In the genomic region with DNA sequence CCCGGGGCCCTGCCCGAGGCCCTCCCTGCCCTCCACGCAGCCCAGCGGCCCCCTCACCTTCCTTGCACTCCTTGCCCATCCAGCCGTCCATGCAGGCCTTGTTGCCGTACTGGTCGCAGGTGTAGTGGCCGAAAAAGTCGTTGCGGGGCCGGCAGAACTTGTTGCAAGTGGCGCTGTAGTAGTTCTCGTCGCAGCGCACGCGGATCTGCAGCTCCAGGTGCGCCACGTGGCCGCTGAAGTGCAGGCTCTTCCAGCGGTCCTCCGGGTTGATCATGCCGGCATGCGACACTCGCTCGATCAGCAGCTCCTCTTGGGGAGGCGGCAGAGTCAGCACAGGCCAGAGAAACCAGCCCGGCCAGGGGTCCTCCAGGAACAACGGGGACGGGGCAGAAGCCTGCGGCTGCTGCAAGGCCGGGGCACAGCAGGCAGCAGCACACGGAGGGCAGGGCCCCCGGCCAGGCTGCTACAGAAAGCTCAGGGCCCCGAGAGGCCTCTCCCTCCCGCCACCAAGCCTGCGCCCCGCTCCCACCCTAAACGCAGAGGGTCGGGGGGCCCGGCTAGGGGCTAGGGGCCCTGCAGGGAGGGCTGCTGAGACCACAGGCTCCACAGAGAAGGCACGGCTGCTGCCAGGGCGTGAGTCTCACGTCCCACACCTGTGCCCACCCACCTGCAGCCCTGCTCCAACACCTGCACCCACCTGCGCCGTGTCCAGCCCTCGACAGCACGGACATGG, we compare ENCODE assay signal across 18 cellular contexts.
"Had no signal": no experiment of that assay in that cellular context is flagged by ENCODE, and none has a peak within 500 bp of the region (broad histone marks: within the 10 kb centered on the region; RNA-seq: fewer than 3 reads in every experiment).

No MANE protein-coding gene starts in this region.

- H3K27ac Mint-ChIP-seq: immature natural killer cell; natural killer cell; stimulated activated naive CD8-positive, alpha-beta T cell treated with anti-CD3 and anti-CD28 coated beads, Interleukin-15, Interleukin-2, amounts not matched to agents 100 ng/mL and 50 ng/mL, for 24 hours; T-helper 17 cell had no signal

- H3K4me1 Mint-ChIP-seq: immature natural killer cell, T-helper 17 cell had no signal

- ATAC-seq: heart right ventricle, lower lobe of right lung, natural killer cell, T-helper 17 cell had no signal

- DNase-seq: activated CD4-positive, alpha-beta T cell treated with anti-CD3 and anti-CD28 coated beads for 1 hour; activated CD8-positive, alpha-beta memory T cell treated with anti-CD3 and anti-CD28 coated beads for 24 hours; activated CD8-positive, alpha-beta memory T cell treated with anti-CD3 and anti-CD28 coated beads, Interleukin-2, amount 50 U/mL, for 48 hours; activated effector memory CD4-positive, alpha-beta T cell treated with Interleukin-2 at 50 U/mL for 16 hours; activated naive CD4-positive, alpha-beta T cell treated with anti-CD3 and anti-CD28 coated beads, Interleukin-2, amount 50 U/mL, for 16 hours; activated T-cell treated with anti-CD3 and anti-CD28 coated beads, Interleukin-2, amount 50 U/mL, for 48 hours; immature natural killer cell; lower lobe of right lung; natural killer cell; stimulated activated CD4-positive, alpha-beta T cell treated with anti-CD3 and anti-CD28 coated beads, Interleukin-15, amount 100 ng/mL, for 24 hours; stimulated activated CD4-positive, alpha-beta T cell treated with anti-CD3 and anti-CD28 coated beads, Interleukin-2, amount 100 ng/mL, for 48 hours; T-helper 17 cell had no signal

- H3K4me3 Mint-ChIP-seq: immature natural killer cell; natural killer cell; stimulated activated naive CD8-positive, alpha-beta T cell treated with anti-CD3 and anti-CD28 coated beads, Interleukin-15, Interleukin-2, amounts not matched to agents 100 ng/mL and 50 ng/mL, for 24 hours; T-helper 17 cell had no signal

- H3K36me3 Mint-ChIP-seq: immature natural killer cell, natural killer cell had no signal

- H3K9me3 Mint-ChIP-seq: immature natural killer cell; natural killer cell; stimulated activated naive CD8-positive, alpha-beta T cell treated with anti-CD3 and anti-CD28 coated beads, Interleukin-15, Interleukin-2, amounts not matched to agents 100 ng/mL and 50 ng/mL, for 24 hours had no signal

- H3K9me3 ChIP-seq: ascending aorta, heart right ventricle, lower lobe of right lung, tibial nerve had no signal

- H3K4me3 ChIP-seq: ascending aorta, coronary artery, heart right ventricle, lower lobe of right lung, tibial nerve had no signal

- H3K4me1 ChIP-seq: ascending aorta had no signal

- H3K27me3 ChIP-seq: ascending aorta, heart right ventricle, tibial nerve had no signal

- H3K27ac ChIP-seq: ascending aorta, coronary artery, lower lobe of right lung, tibial nerve, VCaP had no signal

- H3K36me3 ChIP-seq: ascending aorta, tibial nerve had no signal

- H3K27me3 Mint-ChIP-seq: stimulated activated naive CD8-positive, alpha-beta T cell treated with anti-CD3 and anti-CD28 coated beads, Interleukin-15, Interleukin-2, amounts not matched to agents 100 ng/mL and 50 ng/mL, for 24 hours; T-helper 17 cell had no signal
